22 cellular contexts compared by ENCODE assay signal in genomic region chr4:48131736-48132135, GRCh38. TPM values are rescaled to one million over a fixed set of nuclear protein-coding genes. Genes with fewer than 3 reads are reported as not detected.
A peak's percentile ranks its signal among the peaks of the same experiment; 100 is the strongest.
DNase-seq lines count a peak whose midpoint lies in the region; ATAC-seq, FAIRE-seq and TF ChIP-seq lines count a peak whose summit lies in the region.
"Had no signal": no experiment of that assay in that cellular context is flagged by ENCODE, and none has a peak within 500 bp of the region (broad histone marks: within the 10 kb centered on the region; RNA-seq: fewer than 3 reads in every experiment).

No MANE protein-coding gene starts in this region.

- peaks cover 19 to 25% of the 10 kb centered on the region in 2 donors for H3K36me3 Mint-ChIP-seq in activated T-cell treated with anti-CD3 and anti-CD28 coated beads, Interleukin-2, amount 50 U/mL, for 72 hours (ENCODE audit: insufficient read depth in 2 of 2)
- H3K36me3 Mint-ChIP-seq in T-cell: peaks cover 16% of the 10 kb centered on the region
- peaks cover 5% of the 10 kb centered on the region for H3K36me3 Mint-ChIP-seq in activated naive CD8-positive, alpha-beta T cell treated with anti-CD3 and anti-CD28 coated beads, Interleukin-2, amount 50 U/mL, for 24 hours (ENCODE audit: low read depth)
- H3K36me3 Mint-ChIP-seq in stimulated activated effector memory CD8-positive, alpha-beta T cell treated with anti-CD3 and anti-CD28 coated beads, Interleukin-12 subunit alpha, Interleukin-12 subunit beta, amount 100 ng/mL, for 72 hours: peaks cover 33% of the 10 kb centered on the region

- no peaks in the 10 kb centered on the region for H3K9me3 ChIP-seq in kidney (ENCODE audit: control insufficient read depth in 1 of 2, low read length in 2 of 2)
- H3K9me3 ChIP-seq: gastroesophageal sphincter, tibial nerve had no signal

- POLR2A ChIA-PET in T-cell (lab: Charles Lee): interaction anchor here (0.6 to 0.7 kb wide), 2 partner anchors 9 to 188 kb away, joined by 3 to 7 read pairs; no protein-coding TSS in a partner anchor

- no peak for FAIRE-seq in kidney (lab: Jason Lieb, UNC)
- FAIRE-seq: GM12891 had no signal

- peaks cover 0 to 6% of the 10 kb centered on the region in 2 donors for H3K4me1 ChIP-seq in kidney (ENCODE audit: control insufficient read depth in 1 of 2, insufficient read depth in 1 of 2, low read depth in 1 of 2, low read length in 2 of 2)

- H3K4me3 ChIP-seq in kidney (ENCODE audit: low read length in 2 of 2): no peak overlapping the region
- H3K4me3 ChIP-seq: gastroesophageal sphincter, tibial nerve had no signal

- H3K27me3 Mint-ChIP-seq in activated T-cell treated with anti-CD3 and anti-CD28 coated beads, Interleukin-2, amount 50 U/mL, for 72 hours (ENCODE audit: low read depth): no peaks in the 10 kb centered on the region
- no peaks in the 10 kb centered on the region for H3K27me3 Mint-ChIP-seq in T-cell
- no peaks in the 10 kb centered on the region for H3K27me3 Mint-ChIP-seq in activated naive CD8-positive, alpha-beta T cell treated with anti-CD3 and anti-CD28 coated beads, Interleukin-2, amount 50 U/mL, for 24 hours

- CTCF ChIA-PET in T-cell (lab: Charles Lee): interaction anchor here (0.6 to 1.5 kb wide), 10 partner anchors 7 to 679 kb away, joined by 3 to 6 read pairs (median 4); no protein-coding TSS in a partner anchor

- no peak for DNase-seq in activated T-cell treated with anti-CD3 and anti-CD28 coated beads, Interleukin-2, amount 50 U/mL, for 72 hours
- no peak for DNase-seq in activated T-cell treated with anti-CD3 and anti-CD28 coated beads, Interleukin-2, amount 50 U/mL, for 1 hour
- DNase-seq in T-cell: no peak
- no peak for DNase-seq in activated naive CD8-positive, alpha-beta T cell treated with anti-CD3 and anti-CD28 coated beads, Interleukin-2, amount 50 U/mL, for 24 hours
- DNase-seq in stimulated activated effector memory CD8-positive, alpha-beta T cell treated with anti-CD3 and anti-CD28 coated beads, Interleukin-12 subunit alpha, Interleukin-12 subunit beta, amount 100 ng/mL, for 72 hours (ENCODE audit: low spot score in 2 of 2): no peak
- no peak for DNase-seq in kidney
- DNase-seq: activated gamma-delta T cell; cerebellar nuclear complex; DMS79; IMR-90; mesenchymal stem cell; NCI-H1417 treated with DMSO at 0.1 percent for 48 hours; NCI-H2171 treated with DMSO at 0.1 percent for 48 hours; OCI-M1; SHP77; stimulated activated naive CD4-positive, alpha-beta T cell had no signal

- H3K27ac ChIP-seq in kidney (ENCODE audit: low read depth in 2 of 2, low read length in 2 of 2): no peak overlapping the region
- H3K27ac ChIP-seq: gastroesophageal sphincter, tibial nerve had no signal

- no peaks in the 10 kb centered on the region for H3K36me3 ChIP-seq in kidney (ENCODE audit: control insufficient read depth in 1 of 2, insufficient read depth in 2 of 2, low read length in 2 of 2)

- H3K9me3 Mint-ChIP-seq in activated T-cell treated with anti-CD3 and anti-CD28 coated beads, Interleukin-2, amount 50 U/mL, for 72 hours: no peaks in the 10 kb centered on the region
- H3K9me3 Mint-ChIP-seq in T-cell: no peaks in the 10 kb centered on the region
- no peaks in the 10 kb centered on the region for H3K9me3 Mint-ChIP-seq in activated naive CD8-positive, alpha-beta T cell treated with anti-CD3 and anti-CD28 coated beads, Interleukin-2, amount 50 U/mL, for 24 hours
- H3K9me3 Mint-ChIP-seq in stimulated activated effector memory CD8-positive, alpha-beta T cell treated with anti-CD3 and anti-CD28 coated beads, Interleukin-12 subunit alpha, Interleukin-12 subunit beta, amount 100 ng/mL, for 72 hours: no peaks in the 10 kb centered on the region
- H3K9me3 Mint-ChIP-seq: nephron had no signal

- no peak overlapping the region for H3K9ac ChIP-seq in kidney (ENCODE audit: low read length in 2 of 2)

- peak overlapping the region; percentile 87 to 92 for H3K4me3 Mint-ChIP-seq in activated T-cell treated with anti-CD3 and anti-CD28 coated beads, Interleukin-2, amount 50 U/mL, for 72 hours
- H3K4me3 Mint-ChIP-seq in T-cell: peak overlapping the region; percentile 88 to 91 (median 90)
- peak overlapping the region; percentile 83 for H3K4me3 Mint-ChIP-seq in activated naive CD8-positive, alpha-beta T cell treated with anti-CD3 and anti-CD28 coated beads, Interleukin-2, amount 50 U/mL, for 24 hours
- peak overlapping the region; percentile 64 for H3K4me3 Mint-ChIP-seq in stimulated activated effector memory CD8-positive, alpha-beta T cell treated with anti-CD3 and anti-CD28 coated beads, Interleukin-12 subunit alpha, Interleukin-12 subunit beta, amount 100 ng/mL, for 72 hours
- H3K4me3 Mint-ChIP-seq: nephron had no signal

- intact Hi-C loops in kidney (cut with DNase I): no loop called here

- peaks cover 83% of the 10 kb centered on the region for H3K4me1 Mint-ChIP-seq in activated T-cell treated with anti-CD3 and anti-CD28 coated beads, Interleukin-2, amount 50 U/mL, for 72 hours (ENCODE audit: low read depth)
- H3K4me1 Mint-ChIP-seq in T-cell: peaks cover 82 to 86% (median 83%) of the 10 kb centered on the region in 3 donors
- H3K4me1 Mint-ChIP-seq in activated naive CD8-positive, alpha-beta T cell treated with anti-CD3 and anti-CD28 coated beads, Interleukin-2, amount 50 U/mL, for 24 hours: peaks cover 93% of the 10 kb centered on the region
- peaks cover 69% of the 10 kb centered on the region for H3K4me1 Mint-ChIP-seq in stimulated activated effector memory CD8-positive, alpha-beta T cell treated with anti-CD3 and anti-CD28 coated beads, Interleukin-12 subunit alpha, Interleukin-12 subunit beta, amount 100 ng/mL, for 72 hours

- no peak for ATAC-seq in activated T-cell treated with anti-CD3 and anti-CD28 coated beads, Interleukin-2, amount 50 U/mL, for 72 hours (replicated peaks in 1 of 2)
- ATAC-seq in T-cell (replicated peaks in 1 of 4): no peak
- ATAC-seq in activated naive CD8-positive, alpha-beta T cell treated with anti-CD3 and anti-CD28 coated beads, Interleukin-2, amount 50 U/mL, for 24 hours: no peak
- ATAC-seq in stimulated activated effector memory CD8-positive, alpha-beta T cell treated with anti-CD3 and anti-CD28 coated beads, Interleukin-12 subunit alpha, Interleukin-12 subunit beta, amount 100 ng/mL, for 72 hours: no peak
- ATAC-seq in GM18517 (IDR thresholded peaks at IDR 0.05; ENCODE audit: unreplicated experiment): no peak
- no peak for ATAC-seq in HG03521 (IDR thresholded peaks at IDR 0.05; ENCODE audit: unreplicated experiment)
- ATAC-seq: gastroesophageal sphincter had no signal

- no peak for TF ChIP-seq CTCF in kidney (IDR thresholded peaks at IDR 0.05; ENCODE audit: borderline replicate concordance, extremely low read depth, insufficient read depth)

- H3K27ac Mint-ChIP-seq in activated T-cell treated with anti-CD3 and anti-CD28 coated beads, Interleukin-2, amount 50 U/mL, for 72 hours: peak overlapping the region; percentile 99
- H3K27ac Mint-ChIP-seq in T-cell: peak overlapping the region; percentile 98 to 99
- peak overlapping the region; percentile 93 for H3K27ac Mint-ChIP-seq in activated naive CD8-positive, alpha-beta T cell treated with anti-CD3 and anti-CD28 coated beads, Interleukin-2, amount 50 U/mL, for 24 hours
- H3K27ac Mint-ChIP-seq in stimulated activated effector memory CD8-positive, alpha-beta T cell treated with anti-CD3 and anti-CD28 coated beads, Interleukin-12 subunit alpha, Interleukin-12 subunit beta, amount 100 ng/mL, for 72 hours: peak overlapping the region; percentile 93

RNA-seq across cellular contexts. Expression of gene TXK, which starts 2.3 kb away (rescaled TPM):
- 10 to 100 TPM; 37.8 to 52.3 TPM for total RNA-seq in activated T-cell treated with anti-CD3 and anti-CD28 coated beads, Interleukin-2, amount 50 U/mL, for 72 hours
- 100 to 1,000 TPM in 1 of 5 donors, 10 to 100 TPM in 4; 55.3 to 161 (median 77.9) TPM for total RNA-seq in T-cell
- 7.9 TPM for total RNA-seq in kidney
- 0.26 TPM for polyA plus RNA-seq in kidney (ENCODE audit: insufficient read depth, low read depth, low replicate concordance)
- total RNA-seq: IMR-90 had no signal
- polyA plus RNA-seq: IMR-90 had no signal
